Comparison of ENCODE assay signal across 6 cellular contexts in genomic region chr5:177402271-177403043, GRCh38. TPM values are rescaled to one million over a fixed set of nuclear protein-coding genes. Genes with fewer than 3 reads are reported as not detected.
DNase-seq lines count a peak whose midpoint lies in the region; TF ChIP-seq lines count a peak whose summit lies in the region.

No MANE protein-coding gene starts in this region.

- H3K27me3 ChIP-seq in left ventricle myocardium inferior (ENCODE audit: low read depth), result peaks cover 100% of the 10 kb centered on the region

- peak; percentile 42 for TF ChIP-seq CTCF in left ventricle myocardium inferior (IDR thresholded peaks at IDR 0.05; ENCODE audit: borderline replicate concordance)

- intact Hi-C loops in left ventricle myocardium inferior (cut with micrococcal nuclease), result loop anchor here (5.0 kb wide), 1 partner anchor 50 kb away; no protein-coding TSS in a partner anchor

- H3K27ac ChIP-seq in left ventricle myocardium inferior (replicated peaks), result no peak overlapping the region

- no peaks in the 10 kb centered on the region for H3K36me3 ChIP-seq in left ventricle myocardium inferior

- H3K9me3 ChIP-seq in left ventricle myocardium inferior (replicated peaks), result no peaks in the 10 kb centered on the region

- DNase-seq in COLO829 (ENCODE audit: low spot score) (peak; percentile 43), NCI-H1694 (lab: John Stamatoyannopoulos, UW) (peak; percentile 24), left ventricle myocardium inferior (peak; percentile 32), NAMALWA (ENCODE audit: low spot score) (no peak)
- peak in 2 of 3 experiments; percentile 28 to 52 for DNase-seq in activated CD8-positive, alpha-beta memory T cell treated with anti-CD3 and anti-CD28 coated beads for 48 hours (ENCODE audit: low read depth in 2 of 3, low spot score in 2 of 3)
- DNase-seq in stimulated activated CD8-positive, alpha-beta memory T cell treated with anti-CD3 and anti-CD28 coated beads, Interleukin-2, amount 100 ng/mL, for 1 hour (ENCODE audit: low read depth in 2 of 2), result peak; percentile 27 to 51

- H3K4me1 ChIP-seq in left ventricle myocardium inferior, result peaks cover 39% of the 10 kb centered on the region

- peak overlapping the region; percentile 12 for H3K4me3 ChIP-seq in left ventricle myocardium inferior

RNA-seq across cellular contexts. Expression of gene PFN3, which starts 2.0 kb away (rescaled TPM):
- total RNA-seq in left ventricle myocardium inferior, result not detected

RNA-seq across cellular contexts. Expression of gene F12, which starts 6.9 kb away (rescaled TPM):
- not detected for total RNA-seq in left ventricle myocardium inferior

RNA-seq across cellular contexts. Expression of gene SLC34A1, which starts 18.2 kb away (rescaled TPM):
- total RNA-seq in left ventricle myocardium inferior, result not detected

RNA-seq across cellular contexts. Expression of gene GRK6, which starts 24.0 kb away (rescaled TPM):
- 15.6 TPM for total RNA-seq in left ventricle myocardium inferior

RNA-seq across cellular contexts. Expression of gene PRR7, which starts 44.2 kb away (rescaled TPM):
- 2.1 TPM for total RNA-seq in left ventricle myocardium inferior
